ENCODE assay signal across 2 cellular contexts in the genomic region with DNA sequence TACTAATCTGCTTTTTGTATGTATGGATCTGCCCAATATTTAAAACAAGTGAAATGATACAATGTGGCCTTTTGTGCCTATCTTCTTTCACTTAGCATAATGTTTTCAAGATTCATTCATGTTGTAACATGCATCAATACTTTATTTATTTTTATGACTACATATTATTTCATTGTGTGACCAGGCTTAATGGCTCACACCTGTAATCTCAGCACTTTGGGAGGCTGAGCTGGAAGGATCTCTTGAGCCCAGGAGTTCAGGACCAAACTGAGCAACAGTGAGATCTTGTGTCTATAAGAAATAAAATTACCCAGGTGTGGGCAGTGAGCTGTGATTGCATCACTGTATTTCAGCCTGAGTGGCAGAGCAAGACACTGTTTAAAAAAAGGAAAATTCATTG.
TF ChIP-seq lines count a peak whose summit lies in the region.

No MANE protein-coding gene starts in this region.

TF ChIP-seq in H1, 55 proteins besides CTCF, POLR2A, EP300 and RAD21:
- TF ChIP-seq, protein P1, sequence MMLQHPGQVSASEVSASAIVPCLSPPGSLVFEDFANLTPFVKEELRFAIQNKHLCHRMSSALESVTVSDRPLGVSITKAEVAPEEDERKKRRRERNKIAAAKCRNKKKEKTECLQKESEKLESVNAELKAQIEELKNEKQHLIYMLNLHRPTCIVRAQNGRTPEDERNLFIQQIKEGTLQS (IDR thresholded peaks at IDR 0.05; ENCODE audit: insufficient read depth, low read depth, low read length), result no peak
- 0 out of 2 replicates have a peak, but pooled peaks have one; percentile 13 for TF ChIP-seq CEBPB (IDR thresholded peaks at IDR 0.05; ENCODE audit: low read depth, low read length)
TF ChIP-seq in H1: peak in this region for 1.

TF ChIP-seq in HepG2, 621 proteins besides CTCF, POLR2A, EP300 and RAD21:
- TF ChIP-seq CEBPB (IDR thresholded peaks at IDR 0.05; ENCODE audit: borderline replicate concordance, low read depth, low read length) (peak; percentile 54; the same call in 1 of the 2 replicates), ZFP90 (CRISPR knock-in tag; IDR thresholded peaks at IDR 0.05; ENCODE audit: borderline replicate concordance) (no peak)
